Comparison of ENCODE assay signal across 9 cellular contexts in genomic region chr6:27650620-27651370, GRCh38.
A peak's percentile ranks its signal among the peaks of the same experiment; 100 is the strongest.
DNase-seq lines count a peak whose midpoint lies in the region; ATAC-seq and TF ChIP-seq lines count a peak whose summit lies in the region.
"Had no signal": no experiment of that assay in that cellular context is flagged by ENCODE, and none has a peak within 500 bp of the region (broad histone marks: within the 10 kb centered on the region; RNA-seq: fewer than 3 reads in every experiment).

No MANE protein-coding gene starts in this region.

- WGBS in esophagus squamous epithelium, 2 donors = 15 to 23% methylated on average over 12 to 17 of the region's 17 CpGs

- H3K27me3 Mint-ChIP-seq in nephron progenitor cell (ENCODE audit: low read depth, poor library complexity) = peaks cover 14% of the 10 kb centered on the region

- peak overlapping the region; percentile 42 for H3K27ac Mint-ChIP-seq in nephron progenitor cell

- peaks cover 0 to 86% (median 3%) of the 10 kb centered on the region in 4 donors for H3K27me3 ChIP-seq in esophagus squamous epithelium

- peak; percentile 70 for ATAC-seq in GM21367 (IDR thresholded peaks at IDR 0.05; ENCODE audit: unreplicated experiment)
- ATAC-seq in GM21381 (IDR thresholded peaks at IDR 0.05; ENCODE audit: unreplicated experiment) = no peak

- peaks cover 5% of the 10 kb centered on the region for H3K36me3 Mint-ChIP-seq in nephron progenitor cell (ENCODE audit: low read depth)

- H3K36me3 ChIP-seq in esophagus squamous epithelium = no peaks in the 10 kb centered on the region

- intact Hi-C loops in esophagus squamous epithelium (cut with DNase I) = no loop called here

- H3K4me1 ChIP-seq in esophagus squamous epithelium = no peaks in the 10 kb centered on the region

- H3K9me3 Mint-ChIP-seq in nephron progenitor cell = peaks cover 33% of the 10 kb centered on the region

- peak; percentile 49 for DNase-seq in NCI-H82 treated with DMSO at 0.1 percent for 48 hours (lab: John Stamatoyannopoulos, UW; ENCODE audit: unreplicated experiment)
- peak; percentile 66 for DNase-seq in astrocyte of the hippocampus (ENCODE audit: low read depth, low spot score)
- peak; percentile 79 for DNase-seq in nephron progenitor cell
- DNase-seq in esophagus squamous epithelium (lab: John Stamatoyannopoulos, UW) = no peak
- DNase-seq in activated effector memory CD4-positive, alpha-beta T cell treated with Interleukin-2 at 50 U/mL for 16 hours = no peak

- no peak overlapping the region for H3K27ac ChIP-seq in C4-2B
- no peak overlapping the region for H3K27ac ChIP-seq in esophagus squamous epithelium
- H3K27ac ChIP-seq: HL-60 had no signal

- H3K4me3 Mint-ChIP-seq in nephron progenitor cell = peak overlapping the region; percentile 90

- H3K9me3 ChIP-seq in esophagus squamous epithelium = no peaks in the 10 kb centered on the region

- H3K4me1 Mint-ChIP-seq in nephron progenitor cell = peaks cover 8% of the 10 kb centered on the region

- no peak for TF ChIP-seq POLR2A in esophagus squamous epithelium (IDR thresholded peaks at IDR 0.05)

- H3K4me3 ChIP-seq in esophagus squamous epithelium = no peak overlapping the region

- TF ChIP-seq CTCF in C4-2B (conservative IDR thresholded peaks at IDR 0.05) (peak; percentile 29), nephron progenitor cell (IDR thresholded peaks at IDR 0.05) (peak; percentile 48), esophagus squamous epithelium (IDR thresholded peaks at IDR 0.05) (peak in 2 of 6 experiments; percentile 7 to 22)

Comparison
In these comparisons a context has a peak if more than half of its experiments do, and no peak if none do; other contexts are left out.
1. DNase-seq: peak in NCI-H82 treated with DMSO at 0.1 percent for 48 hours (single experiment), astrocyte of the hippocampus (single experiment) and nephron progenitor cell (single experiment); none in esophagus squamous epithelium (single experiment) and activated effector memory CD4-positive, alpha-beta T cell treated with Interleukin-2 at 50 U/mL for 16 hours (single experiment).